9 cellular contexts compared by ENCODE assay signal in genomic region chr22:23520875-23521441, GRCh38. TPM values are rescaled to one million over a fixed set of nuclear protein-coding genes. Genes with fewer than 3 reads are reported as not detected.
DNase-seq lines count a peak whose midpoint lies in the region; ATAC-seq and TF ChIP-seq lines count a peak whose summit lies in the region.
"Had no signal": no experiment of that assay in that cellular context is flagged by ENCODE, and none has a peak within 500 bp of the region (broad histone marks: within the 10 kb centered on the region; RNA-seq: fewer than 3 reads in every experiment).

No MANE protein-coding gene starts in this region.

- H3K4me1 ChIP-seq in heart right ventricle (peaks cover 12 to 37% (median 20%) of the 10 kb centered on the region in 9 donors), foreskin keratinocyte (no peaks in the 10 kb centered on the region)

- DNase-seq in activated T-cell treated with anti-CD3 and anti-CD28 coated beads, Interleukin-2, amount 50 U/mL, for 4 hours = no peak
- DNase-seq in activated T-cell treated with anti-CD3 and anti-CD28 coated beads, Interleukin-2, amount 50 U/mL, for 1 hour = no peak
- DNase-seq in heart right ventricle (peak; percentile 39 to 58), putamen (ENCODE audit: low spot score) (peak; percentile 23), ureter (ENCODE audit: low spot score) (no peak), foreskin keratinocyte (no peak)

- H3K27ac Mint-ChIP-seq in activated T-helper 17 cell treated with anti-CD3 and anti-CD28 coated beads, Interleukin-2, amount 50 U/mL, for 72 hours = no peak overlapping the region

- no peak for TF ChIP-seq CTCF in heart right ventricle (IDR thresholded peaks at IDR 0.05)
- TF ChIP-seq CTCF in foreskin keratinocyte (conservative IDR thresholded peaks at IDR 0.05) = no peak

- H3K4me1 Mint-ChIP-seq in activated T-cell treated with anti-CD3 and anti-CD28 coated beads, Interleukin-2, amount 50 U/mL, for 4 hours (ENCODE audit: low read depth) = peaks cover 4% of the 10 kb centered on the region
- H3K4me1 Mint-ChIP-seq in activated T-helper 17 cell treated with anti-CD3 and anti-CD28 coated beads, Interleukin-2, amount 50 U/mL, for 72 hours = no peaks in the 10 kb centered on the region

- H3K27me3 ChIP-seq in heart right ventricle (peaks cover 0 to 31% (median 0%) of the 10 kb centered on the region in 7 donors), foreskin keratinocyte (peaks cover 23% of the 10 kb centered on the region)

- no peaks in the 10 kb centered on the region for H3K36me3 Mint-ChIP-seq in activated T-cell treated with anti-CD3 and anti-CD28 coated beads, Interleukin-2, amount 50 U/mL, for 4 hours (ENCODE audit: insufficient read depth)
- no peaks in the 10 kb centered on the region for H3K36me3 Mint-ChIP-seq in activated T-helper 17 cell treated with anti-CD3 and anti-CD28 coated beads, Interleukin-2, amount 50 U/mL, for 72 hours (ENCODE audit: low read depth)

- H3K27ac ChIP-seq in heart right ventricle (peak overlapping the region; percentile 82 to 98 (median 95)), foreskin keratinocyte (no peak overlapping the region)
- H3K27ac ChIP-seq: epithelial cell of prostate had no signal

- H3K4me3 Mint-ChIP-seq in activated T-cell treated with anti-CD3 and anti-CD28 coated beads, Interleukin-2, amount 50 U/mL, for 4 hours = peak overlapping the region; percentile 67
- H3K4me3 Mint-ChIP-seq in activated T-helper 17 cell treated with anti-CD3 and anti-CD28 coated beads, Interleukin-2, amount 50 U/mL, for 72 hours = peak overlapping the region; percentile 49

- H3K9me3 ChIP-seq in heart right ventricle = no peaks in the 10 kb centered on the region

- no peaks in the 10 kb centered on the region for H3K9me3 Mint-ChIP-seq in activated T-cell treated with anti-CD3 and anti-CD28 coated beads, Interleukin-2, amount 50 U/mL, for 4 hours
- no peaks in the 10 kb centered on the region for H3K9me3 Mint-ChIP-seq in activated T-helper 17 cell treated with anti-CD3 and anti-CD28 coated beads, Interleukin-2, amount 50 U/mL, for 72 hours

- intact Hi-C loops in heart right ventricle (cut with DNase I) = loop anchor here in 1 of 10 donors (10.0 kb wide), 1 partner anchor 336 kb away; the partner anchor contains the start of gene BCR

- H3K4me3 ChIP-seq in heart right ventricle = peak overlapping the region in 9 of 10 donors; percentile 26 to 61 (median 54)

- H3K27me3 Mint-ChIP-seq in activated T-cell treated with anti-CD3 and anti-CD28 coated beads, Interleukin-2, amount 50 U/mL, for 4 hours (ENCODE audit: low read depth) = peaks cover 40% of the 10 kb centered on the region
- H3K27me3 Mint-ChIP-seq in activated T-helper 17 cell treated with anti-CD3 and anti-CD28 coated beads, Interleukin-2, amount 50 U/mL, for 72 hours = peaks cover 12% of the 10 kb centered on the region

- 39 to 47% methylated on average over 28 of the region's 28 CpGs for WGBS in heart right ventricle, 2 donors

- H3K36me3 ChIP-seq in heart right ventricle = no peaks in the 10 kb centered on the region

- ATAC-seq in activated T-cell treated with anti-CD3 and anti-CD28 coated beads, Interleukin-2, amount 50 U/mL, for 4 hours = no peak
- no peak for ATAC-seq in activated T-helper 17 cell treated with anti-CD3 and anti-CD28 coated beads, Interleukin-2, amount 50 U/mL, for 72 hours (replicated peaks)
- ATAC-seq in heart right ventricle (peak in 7 of 8 donors; percentile 10 to 45 (median 28)), foreskin keratinocyte (no peak), GM21367 (IDR thresholded peaks at IDR 0.05; ENCODE audit: unreplicated experiment) (no peak)

RNA-seq across cellular contexts. Expression of gene IGLL1, which starts 59.1 kb away (rescaled TPM):
- total RNA-seq in activated T-cell treated with anti-CD3 and anti-CD28 coated beads, Interleukin-2, amount 50 U/mL, for 4 hours = not detected
- not detected for total RNA-seq in activated T-helper 17 cell treated with anti-CD3 and anti-CD28 coated beads, Interleukin-2, amount 50 U/mL, for 72 hours
- total RNA-seq in heart right ventricle (not detected), ureter (not detected), foreskin keratinocyte (not detected in 2 replicates)
- polyA plus RNA-seq in heart right ventricle (not detected), foreskin keratinocyte (not detected in 2 replicates)

Comparison
In these comparisons a context has a peak if more than half of its experiments do, and no peak if none do; other contexts are left out.
1. ATAC-seq: peak in heart right ventricle (7 of 8); none in activated T-cell treated with anti-CD3 and anti-CD28 coated beads, Interleukin-2, amount 50 U/mL, for 4 hours (0 of 2), activated T-helper 17 cell treated with anti-CD3 and anti-CD28 coated beads, Interleukin-2, amount 50 U/mL, for 72 hours (single experiment), foreskin keratinocyte (single experiment) and GM21367 (single experiment).
2. DNase-seq: peak in heart right ventricle (2 of 2) and putamen (single experiment); none in activated T-cell treated with anti-CD3 and anti-CD28 coated beads, Interleukin-2, amount 50 U/mL, for 4 hours (single experiment), activated T-cell treated with anti-CD3 and anti-CD28 coated beads, Interleukin-2, amount 50 U/mL, for 1 hour (single experiment), ureter (single experiment) and foreskin keratinocyte (0 of 2).